In genomic region chr2:112985090-112985489, GRCh38 we compare ENCODE assay signal across 16 cellular contexts. TPM values are rescaled to one million over a fixed set of nuclear protein-coding genes. Genes with fewer than 3 reads are reported as not detected.
DNase-seq lines count a peak whose midpoint lies in the region; ATAC-seq and TF ChIP-seq lines count a peak whose summit lies in the region.
"Had no signal": no experiment of that assay in that cellular context is flagged by ENCODE, and none has a peak within 500 bp of the region (broad histone marks: within the 10 kb centered on the region; RNA-seq: fewer than 3 reads in every experiment).

No MANE protein-coding gene starts in this region.

- ATAC-seq in activated CD8-positive, alpha-beta memory T cell treated with anti-CD3 and anti-CD28 coated beads, Interleukin-2, amount 10 ng/mL, durations not matched to agents 7 days and 5 days, result peak; percentile 97
- peak; percentile 100 for ATAC-seq in activated naive CD8-positive, alpha-beta T cell treated with anti-CD3 and anti-CD28 coated beads, Interleukin-2, amount 10 ng/mL, durations not matched to agents 7 days and 5 days (ENCODE audit: low read depth)
- peak; percentile 99 for ATAC-seq in stimulated activated naive CD8-positive, alpha-beta T cell treated with anti-CD3 and anti-CD28 coated beads, Interleukin-15, amount 100 ng/mL, for 72 hours
- ATAC-seq in HG03097 (IDR thresholded peaks at IDR 0.05; ENCODE audit: low FRiP score, unreplicated experiment), result no peak

- POLR2A ChIA-PET in activated naive CD8-positive, alpha-beta T cell treated with anti-CD3 and anti-CD28 coated beads, Interleukin-2, amount 10 ng/mL, durations not matched to agents 7 days and 5 days (lab: Charles Lee), result interaction anchor here (0.6 to 1.8 kb wide), 7 partner anchors 11 to 277 kb away, joined by 3 to 14 read pairs (median 3); no protein-coding TSS in a partner anchor

- peaks cover 6% of the 10 kb centered on the region for H3K9me3 Mint-ChIP-seq in activated CD8-positive, alpha-beta memory T cell treated with anti-CD3 and anti-CD28 coated beads, Interleukin-2, amount 10 ng/mL, durations not matched to agents 7 days and 5 days (ENCODE audit: low read depth)
- H3K9me3 Mint-ChIP-seq in activated naive CD8-positive, alpha-beta T cell treated with anti-CD3 and anti-CD28 coated beads, Interleukin-2, amount 10 ng/mL, durations not matched to agents 7 days and 5 days, result peaks cover 18% of the 10 kb centered on the region
- peaks cover 0 to 21% of the 10 kb centered on the region in 2 donors for H3K9me3 Mint-ChIP-seq in stimulated activated naive CD8-positive, alpha-beta T cell treated with anti-CD3 and anti-CD28 coated beads, Interleukin-15, amount 100 ng/mL, for 72 hours
- peaks cover 15% of the 10 kb centered on the region for H3K9me3 Mint-ChIP-seq in nephron progenitor cell

- peak overlapping the region; percentile 35 for H3K27ac Mint-ChIP-seq in activated CD8-positive, alpha-beta memory T cell treated with anti-CD3 and anti-CD28 coated beads, Interleukin-2, amount 10 ng/mL, durations not matched to agents 7 days and 5 days
- peak overlapping the region; percentile 64 for H3K27ac Mint-ChIP-seq in activated naive CD8-positive, alpha-beta T cell treated with anti-CD3 and anti-CD28 coated beads, Interleukin-2, amount 10 ng/mL, durations not matched to agents 7 days and 5 days
- peak overlapping the region; percentile 13 to 22 for H3K27ac Mint-ChIP-seq in stimulated activated naive CD8-positive, alpha-beta T cell treated with anti-CD3 and anti-CD28 coated beads, Interleukin-15, amount 100 ng/mL, for 72 hours
- H3K27ac Mint-ChIP-seq in nephron progenitor cell, result no peak overlapping the region
- H3K27ac Mint-ChIP-seq: mesothelial cell of epicardium had no signal

- no peaks in the 10 kb centered on the region for H3K27me3 Mint-ChIP-seq in activated CD8-positive, alpha-beta memory T cell treated with anti-CD3 and anti-CD28 coated beads, Interleukin-2, amount 10 ng/mL, durations not matched to agents 7 days and 5 days
- H3K27me3 Mint-ChIP-seq in activated naive CD8-positive, alpha-beta T cell treated with anti-CD3 and anti-CD28 coated beads, Interleukin-2, amount 10 ng/mL, durations not matched to agents 7 days and 5 days, result no peaks in the 10 kb centered on the region
- H3K27me3 Mint-ChIP-seq in stimulated activated naive CD8-positive, alpha-beta T cell treated with anti-CD3 and anti-CD28 coated beads, Interleukin-15, amount 100 ng/mL, for 72 hours, result no peaks in the 10 kb centered on the region
- peaks cover 8% of the 10 kb centered on the region for H3K27me3 Mint-ChIP-seq in nephron progenitor cell (ENCODE audit: low read depth, poor library complexity)

- no peak overlapping the region for H3K4me3 Mint-ChIP-seq in activated CD8-positive, alpha-beta memory T cell treated with anti-CD3 and anti-CD28 coated beads, Interleukin-2, amount 10 ng/mL, durations not matched to agents 7 days and 5 days
- H3K4me3 Mint-ChIP-seq in activated naive CD8-positive, alpha-beta T cell treated with anti-CD3 and anti-CD28 coated beads, Interleukin-2, amount 10 ng/mL, durations not matched to agents 7 days and 5 days, result no peak overlapping the region
- H3K4me3 Mint-ChIP-seq in stimulated activated naive CD8-positive, alpha-beta T cell treated with anti-CD3 and anti-CD28 coated beads, Interleukin-15, amount 100 ng/mL, for 72 hours, result peak overlapping the region; percentile 19 to 30
- no peak overlapping the region for H3K4me3 Mint-ChIP-seq in nephron progenitor cell
- H3K4me3 Mint-ChIP-seq: mesothelial cell of epicardium had no signal

- peak; percentile 30 for DNase-seq in stimulated activated CD4-positive, alpha-beta T cell treated with anti-CD3 and anti-CD28 coated beads, Interleukin-1b, Interleukin-23, amount 100 ng/mL, for 48 hours
- DNase-seq in stimulated activated CD4-positive, alpha-beta T cell treated with anti-CD3 and anti-CD28 coated beads, Interleukin-2, amount 100 ng/mL, for 48 hours, result no peak
- DNase-seq in activated CD8-positive, alpha-beta memory T cell treated with anti-CD3 and anti-CD28 coated beads, Interleukin-2, amount 10 ng/mL, durations not matched to agents 7 days and 5 days, result peak; percentile 74
- peak; percentile 49 for DNase-seq in activated naive CD8-positive, alpha-beta T cell treated with anti-CD3 and anti-CD28 coated beads, Interleukin-2, amount 10 ng/mL, durations not matched to agents 7 days and 5 days
- DNase-seq in stimulated activated naive CD8-positive, alpha-beta T cell treated with anti-CD3 and anti-CD28 coated beads, Interleukin-15, amount 100 ng/mL, for 72 hours, result peak; percentile 40 to 66
- no peak for DNase-seq in middle frontal gyrus (ENCODE audit: extremely low spot score, low spot score)
- DNase-seq in nephron progenitor cell, result no peak
- DNase-seq: amygdala; effector memory CD4-positive, alpha-beta T cell; NCI-H1436 treated with DMSO at 0.1 percent for 48 hours; SK-N-SH had no signal

- TF ChIP-seq CTCF in nephron progenitor cell (IDR thresholded peaks at IDR 0.05), result no peak

- CTCF ChIA-PET in activated CD8-positive, alpha-beta memory T cell treated with anti-CD3 and anti-CD28 coated beads, Interleukin-2, amount 10 ng/mL, durations not matched to agents 7 days and 5 days (lab: Charles Lee), result interaction anchor here (0.8 to 1.0 kb wide), 5 partner anchors 9 to 128 kb away, joined by 3 to 5 read pairs (median 3); no protein-coding TSS in a partner anchor

- peaks cover 15% of the 10 kb centered on the region for H3K36me3 Mint-ChIP-seq in activated CD8-positive, alpha-beta memory T cell treated with anti-CD3 and anti-CD28 coated beads, Interleukin-2, amount 10 ng/mL, durations not matched to agents 7 days and 5 days
- H3K36me3 Mint-ChIP-seq in activated naive CD8-positive, alpha-beta T cell treated with anti-CD3 and anti-CD28 coated beads, Interleukin-2, amount 10 ng/mL, durations not matched to agents 7 days and 5 days, result peaks cover 9% of the 10 kb centered on the region
- no peaks in the 10 kb centered on the region for H3K36me3 Mint-ChIP-seq in nephron progenitor cell (ENCODE audit: low read depth)
- H3K36me3 Mint-ChIP-seq: mesothelial cell of epicardium had no signal

- peaks cover 27% of the 10 kb centered on the region for H3K4me1 Mint-ChIP-seq in activated CD8-positive, alpha-beta memory T cell treated with anti-CD3 and anti-CD28 coated beads, Interleukin-2, amount 10 ng/mL, durations not matched to agents 7 days and 5 days
- H3K4me1 Mint-ChIP-seq in activated naive CD8-positive, alpha-beta T cell treated with anti-CD3 and anti-CD28 coated beads, Interleukin-2, amount 10 ng/mL, durations not matched to agents 7 days and 5 days, result peaks cover 24% of the 10 kb centered on the region
- peaks cover 21% of the 10 kb centered on the region for H3K4me1 Mint-ChIP-seq in stimulated activated naive CD8-positive, alpha-beta T cell treated with anti-CD3 and anti-CD28 coated beads, Interleukin-15, amount 100 ng/mL, for 72 hours
- no peaks in the 10 kb centered on the region for H3K4me1 Mint-ChIP-seq in nephron progenitor cell
- H3K4me1 Mint-ChIP-seq: mesothelial cell of epicardium had no signal

RNA-seq across cellular contexts. Expression of gene IL36G, which starts 7.3 kb away (rescaled TPM):
- not detected for total RNA-seq in activated CD8-positive, alpha-beta memory T cell treated with anti-CD3 and anti-CD28 coated beads, Interleukin-2, amount 10 ng/mL, durations not matched to agents 7 days and 5 days
- total RNA-seq in activated naive CD8-positive, alpha-beta T cell treated with anti-CD3 and anti-CD28 coated beads, Interleukin-2, amount 10 ng/mL, durations not matched to agents 7 days and 5 days, result not detected
- total RNA-seq: mesothelial cell of epicardium, renal cortical epithelial cell had no signal

RNA-seq across cellular contexts. Expression of gene IL36A, which starts 20.2 kb away (rescaled TPM):
- total RNA-seq in activated CD8-positive, alpha-beta memory T cell treated with anti-CD3 and anti-CD28 coated beads, Interleukin-2, amount 10 ng/mL, durations not matched to agents 7 days and 5 days, result under 1 TPM in 1 of 2 experiments, not detected in 1; 0.42 TPM
- total RNA-seq in activated naive CD8-positive, alpha-beta T cell treated with anti-CD3 and anti-CD28 coated beads, Interleukin-2, amount 10 ng/mL, durations not matched to agents 7 days and 5 days, result not detected
- total RNA-seq: hepatocyte, mesothelial cell of epicardium, renal cortical epithelial cell, suprapubic skin had no signal

Comparison
In these comparisons a context has a peak if more than half of its experiments do, and no peak if none do; other contexts are left out.
1. DNase-seq: peak in stimulated activated CD4-positive, alpha-beta T cell treated with anti-CD3 and anti-CD28 coated beads, Interleukin-1b, Interleukin-23, amount 100 ng/mL, for 48 hours (single experiment), activated CD8-positive, alpha-beta memory T cell treated with anti-CD3 and anti-CD28 coated beads, Interleukin-2, amount 10 ng/mL, durations not matched to agents 7 days and 5 days (single experiment), activated naive CD8-positive, alpha-beta T cell treated with anti-CD3 and anti-CD28 coated beads, Interleukin-2, amount 10 ng/mL, durations not matched to agents 7 days and 5 days (single experiment) and stimulated activated naive CD8-positive, alpha-beta T cell treated with anti-CD3 and anti-CD28 coated beads, Interleukin-15, amount 100 ng/mL, for 72 hours (2 of 2); none in stimulated activated CD4-positive, alpha-beta T cell treated with anti-CD3 and anti-CD28 coated beads, Interleukin-2, amount 100 ng/mL, for 48 hours (0 of 2), middle frontal gyrus (single experiment) and nephron progenitor cell (single experiment).
2. H3K4me3 Mint-ChIP-seq: peak in stimulated activated naive CD8-positive, alpha-beta T cell treated with anti-CD3 and anti-CD28 coated beads, Interleukin-15, amount 100 ng/mL, for 72 hours (2 of 2); none in activated CD8-positive, alpha-beta memory T cell treated with anti-CD3 and anti-CD28 coated beads, Interleukin-2, amount 10 ng/mL, durations not matched to agents 7 days and 5 days (single experiment), activated naive CD8-positive, alpha-beta T cell treated with anti-CD3 and anti-CD28 coated beads, Interleukin-2, amount 10 ng/mL, durations not matched to agents 7 days and 5 days (single experiment) and nephron progenitor cell (single experiment).